Comparison of ENCODE assay signal across 10 cellular contexts in the genomic region with DNA sequence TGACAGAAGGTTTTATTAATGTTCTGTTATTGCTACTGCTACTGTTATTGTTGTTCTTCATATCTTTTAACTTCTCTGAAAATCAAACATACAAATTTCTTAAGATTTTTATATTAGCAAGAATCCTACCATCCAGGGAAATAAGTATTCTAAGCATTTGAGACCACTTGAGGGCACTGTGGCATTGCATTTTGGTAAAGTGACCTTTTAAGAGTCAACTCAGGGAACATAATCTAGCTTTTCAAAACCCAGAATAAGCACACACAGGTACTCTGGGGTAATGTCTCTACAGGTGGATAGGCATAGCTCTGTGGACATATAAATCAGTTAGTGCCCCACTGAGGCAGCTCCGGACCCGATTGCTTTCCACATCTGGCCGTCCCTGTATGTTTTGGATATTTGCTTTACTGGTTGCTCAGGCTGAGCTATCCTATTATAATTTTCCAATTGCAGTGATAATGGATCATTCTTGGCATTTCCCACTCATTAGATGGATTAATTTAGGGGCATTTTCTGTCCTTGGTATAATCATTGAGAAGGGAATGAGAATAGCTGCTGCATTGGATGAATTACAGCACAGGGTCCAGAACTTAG.
DNase-seq lines count a peak whose midpoint lies in the region; ATAC-seq and TF ChIP-seq lines count a peak whose summit lies in the region.
"Had no signal": no experiment of that assay in that cellular context is flagged by ENCODE, and none has a peak within 500 bp of the region (broad histone marks: within the 10 kb centered on the region; RNA-seq: fewer than 3 reads in every experiment).

No MANE protein-coding gene starts in this region.

- no peak for ATAC-seq in HG03135 (IDR thresholded peaks at IDR 0.05; ENCODE audit: unreplicated experiment)

- H3K4me2 ChIP-seq in OCI-LY1 (ENCODE audit: low read length): no peak overlapping the region
- H3K4me2 ChIP-seq: BLaER1 treated with 17β-estradiol and CSF1 and Interleukin-3, amounts not matched to agents 10 nM and 100 nM had no signal

- H3K27me3 Mint-ChIP-seq in osteocyte (ENCODE audit: unreplicated experiment): peaks cover 7% of the 10 kb centered on the region
- H3K27me3 Mint-ChIP-seq in T-helper 2 cell treated with Interferon-gamma antibody and Interleukin-4, amounts not matched to agents 5 μg/mL and 100 μg/mL, for 36 hours (ENCODE audit: low read depth): no peaks in the 10 kb centered on the region

- H3F3A ChIP-seq in OCI-LY1 (ENCODE audit: insufficient read depth, low read length): no peaks in the 10 kb centered on the region

- no peak overlapping the region for H3K4me3 ChIP-seq in OCI-LY1 (ENCODE audit: low read depth, low read length, poor library complexity, severe bottlenecking)
- H3K4me3 ChIP-seq in epithelial cell of proximal tubule (ENCODE audit: low read depth, low read length): no peak overlapping the region
- H3K4me3 ChIP-seq: BLaER1 treated with 17β-estradiol and CSF1 and Interleukin-3, amounts not matched to agents 10 nM and 100 nM had no signal

- no peak overlapping the region for H3K27ac Mint-ChIP-seq in osteocyte (ENCODE audit: unreplicated experiment)
- H3K27ac Mint-ChIP-seq in T-helper 2 cell treated with Interferon-gamma antibody and Interleukin-4, amounts not matched to agents 5 μg/mL and 100 μg/mL, for 36 hours: no peak overlapping the region

- DNase-seq in NCI-H2081 (lab: John Stamatoyannopoulos, UW) (peak; percentile 27 to 46), NCI-H2081 treated with DMSO at 0.1 percent for 48 hours (lab: John Stamatoyannopoulos, UW) (no peak), epithelial cell of proximal tubule (ENCODE audit: low read depth) (no peak), osteocyte (ENCODE audit: extremely low spot score, unreplicated experiment) (no peak), MV-4-11 (lab: John Stamatoyannopoulos, UW) (no peak)
- no peak for DNase-seq in T-helper 2 cell treated with Interferon-gamma antibody and Interleukin-4, amounts not matched to agents 5 μg/mL and 100 μg/mL, for 36 hours (ENCODE audit: low spot score)

- no peaks in the 10 kb centered on the region for H3K27me3 ChIP-seq in OCI-LY1 (ENCODE audit: insufficient read depth, low read length)
- H3K27me3 ChIP-seq: BLaER1 treated with 17β-estradiol and CSF1 and Interleukin-3, amounts not matched to agents 10 nM and 100 nM had no signal

- peaks cover 6% of the 10 kb centered on the region for H3K4me1 ChIP-seq in OCI-LY1 (ENCODE audit: insufficient read depth, low read length, severe bottlenecking)
- H3K4me1 ChIP-seq: BLaER1 treated with 17β-estradiol and CSF1 and Interleukin-3, amounts not matched to agents 10 nM and 100 nM; parathyroid adenoma had no signal

- no peak overlapping the region for H2AFZ ChIP-seq in OCI-LY1 (ENCODE audit: low read length)
- H2AFZ ChIP-seq: parathyroid adenoma had no signal

- no peaks in the 10 kb centered on the region for H3K36me3 Mint-ChIP-seq in osteocyte (ENCODE audit: unreplicated experiment)
- peaks cover 2% of the 10 kb centered on the region for H3K36me3 Mint-ChIP-seq in T-helper 2 cell treated with Interferon-gamma antibody and Interleukin-4, amounts not matched to agents 5 μg/mL and 100 μg/mL, for 36 hours (ENCODE audit: low read depth)

- H3K4me3 Mint-ChIP-seq in osteocyte (ENCODE audit: unreplicated experiment): no peak overlapping the region
- H3K4me3 Mint-ChIP-seq in T-helper 2 cell treated with Interferon-gamma antibody and Interleukin-4, amounts not matched to agents 5 μg/mL and 100 μg/mL, for 36 hours: no peak overlapping the region

- no peaks in the 10 kb centered on the region for H3K9me3 ChIP-seq in OCI-LY1 (ENCODE audit: low read length)
- H3K9me3 ChIP-seq: BLaER1 treated with 17β-estradiol and CSF1 and Interleukin-3, amounts not matched to agents 10 nM and 100 nM had no signal

- no peaks in the 10 kb centered on the region for H4K20me1 ChIP-seq in OCI-LY1 (ENCODE audit: insufficient read depth, low read length)
- H4K20me1 ChIP-seq: BLaER1 treated with 17β-estradiol and CSF1 and Interleukin-3, amounts not matched to agents 10 nM and 100 nM had no signal

- no peak overlapping the region for H3K9ac ChIP-seq in OCI-LY1 (ENCODE audit: low read length)
- H3K9ac ChIP-seq: parathyroid adenoma had no signal

- no peaks in the 10 kb centered on the region for H3K36me3 ChIP-seq in OCI-LY1 (ENCODE audit: insufficient read depth, low read length)
- H3K36me3 ChIP-seq: BLaER1 treated with 17β-estradiol and CSF1 and Interleukin-3, amounts not matched to agents 10 nM and 100 nM had no signal

- peak; percentile 71 for TF ChIP-seq CTCF in OCI-LY1 (IDR thresholded peaks at IDR 0.05; ENCODE audit: low read length)
- peak; percentile 67 for TF ChIP-seq CTCF in epithelial cell of proximal tubule (conservative IDR thresholded peaks at IDR 0.05; ENCODE audit: low read depth, low read length)
- TF ChIP-seq CTCF in osteocyte (IDR thresholded peaks at IDR 0.05): peak; percentile 70

- H3K79me2 ChIP-seq in OCI-LY1 (ENCODE audit: insufficient read depth, low read length): no peaks in the 10 kb centered on the region
- H3K79me2 ChIP-seq: parathyroid adenoma had no signal

- H3K9me2 ChIP-seq in OCI-LY1 (ENCODE audit: low read depth, low read length): no peaks in the 10 kb centered on the region

- H3K9me3 Mint-ChIP-seq in osteocyte (ENCODE audit: unreplicated experiment): no peaks in the 10 kb centered on the region
- H3K9me3 Mint-ChIP-seq in T-helper 2 cell treated with Interferon-gamma antibody and Interleukin-4, amounts not matched to agents 5 μg/mL and 100 μg/mL, for 36 hours: peaks cover 58% of the 10 kb centered on the region

- H3K4me1 Mint-ChIP-seq in osteocyte (ENCODE audit: unreplicated experiment): no peaks in the 10 kb centered on the region
- no peaks in the 10 kb centered on the region for H3K4me1 Mint-ChIP-seq in T-helper 2 cell treated with Interferon-gamma antibody and Interleukin-4, amounts not matched to agents 5 μg/mL and 100 μg/mL, for 36 hours (ENCODE audit: low read depth)

- H3K27ac ChIP-seq in OCI-LY1 (ENCODE audit: low read depth, low read length, poor library complexity, severe bottlenecking): no peak overlapping the region
- H3K27ac ChIP-seq: BLaER1 treated with 17β-estradiol and CSF1 and Interleukin-3, amounts not matched to agents 10 nM and 100 nM; parathyroid adenoma had no signal

Comparison
In these comparisons a context has a peak if more than half of its experiments do, and no peak if none do; other contexts are left out.
1. DNase-seq: peak in NCI-H2081 (2 of 2); none in NCI-H2081 treated with DMSO at 0.1 percent for 48 hours (single experiment), epithelial cell of proximal tubule (single experiment), osteocyte (single experiment), MV-4-11 (single experiment) and T-helper 2 cell treated with Interferon-gamma antibody and Interleukin-4, amounts not matched to agents 5 μg/mL and 100 μg/mL, for 36 hours (single experiment).
2. Peak in every context shown above with its lines, with median percentiles within 50 percentile points of each other: CTCF ChIP-seq.